1 cellular context compared by ENCODE assay signal in the genomic region with DNA sequence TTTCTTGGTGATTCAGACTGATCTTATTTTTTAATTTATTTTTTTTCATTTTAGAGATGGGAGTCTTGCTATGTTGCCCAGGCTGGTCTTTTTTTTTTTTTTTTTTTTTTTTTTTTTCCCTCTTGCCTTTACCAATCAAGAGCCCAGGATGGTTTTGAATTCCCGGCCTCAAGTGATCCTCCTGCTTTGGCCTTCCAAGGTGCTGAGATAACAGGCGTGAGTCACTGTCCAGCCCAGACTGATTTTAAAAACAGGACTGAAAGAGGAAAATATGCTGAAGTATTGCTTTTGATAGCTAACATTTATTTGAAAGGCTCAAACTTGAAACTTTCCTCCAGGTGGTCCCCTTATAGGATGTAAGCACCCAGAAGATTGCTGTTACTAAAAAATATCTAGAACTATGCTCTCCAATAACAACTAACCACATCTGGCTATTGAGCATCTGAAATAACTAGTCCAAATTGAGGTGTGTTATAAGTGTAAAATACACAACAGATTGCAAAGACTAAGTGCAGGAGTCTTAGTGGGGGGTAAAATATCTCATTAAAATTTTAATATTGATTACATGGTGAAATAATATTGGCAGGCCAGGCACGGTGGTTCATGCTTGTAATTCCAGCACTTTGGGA.
A peak's percentile ranks its signal among the peaks of the same experiment; 100 is the strongest.
TF ChIP-seq lines count a peak whose summit lies in the region.

No MANE protein-coding gene starts in this region.

TF ChIP-seq in K562, 482 proteins besides CTCF, POLR2A, EP300 and RAD21:
- TF ChIP-seq ZNF384 (IDR thresholded peaks at IDR 0.05; ENCODE audit: low read depth, low read length) (peak; percentile 37; the same call in 1 of the 2 replicates), EWSR1 (IDR thresholded peaks at IDR 0.05; ENCODE audit: borderline replicate concordance, low read depth, partially characterized antibody) (peak; percentile 76), NBN (IDR thresholded peaks at IDR 0.05; ENCODE audit: low read depth) (no peak), ZNF121 (CRISPR knock-in tag; conservative IDR thresholded peaks at IDR 0.05) (0 out of 2 replicates have a peak, but pooled peaks have one; percentile 22)
- TF ChIP-seq, protein P1, sequence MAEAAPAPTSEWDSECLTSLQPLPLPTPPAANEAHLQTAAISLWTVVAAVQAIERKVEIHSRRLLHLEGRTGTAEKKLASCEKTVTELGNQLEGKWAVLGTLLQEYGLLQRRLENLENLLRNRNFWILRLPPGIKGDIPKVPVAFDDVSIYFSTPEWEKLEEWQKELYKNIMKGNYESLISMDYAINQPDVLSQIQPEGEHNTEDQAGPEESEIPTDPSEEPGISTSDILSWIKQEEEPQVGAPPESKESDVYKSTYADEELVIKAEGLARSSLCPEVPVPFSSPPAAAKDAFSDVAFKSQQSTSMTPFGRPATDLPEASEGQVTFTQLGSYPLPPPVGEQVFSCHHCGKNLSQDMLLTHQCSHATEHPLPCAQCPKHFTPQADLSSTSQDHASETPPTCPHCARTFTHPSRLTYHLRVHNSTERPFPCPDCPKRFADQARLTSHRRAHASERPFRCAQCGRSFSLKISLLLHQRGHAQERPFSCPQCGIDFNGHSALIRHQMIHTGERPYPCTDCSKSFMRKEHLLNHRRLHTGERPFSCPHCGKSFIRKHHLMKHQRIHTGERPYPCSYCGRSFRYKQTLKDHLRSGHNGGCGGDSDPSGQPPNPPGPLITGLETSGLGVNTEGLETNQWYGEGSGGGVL (CRISPR knock-in tag; IDR thresholded peaks at IDR 0.05): no peak
- TF ChIP-seq, protein P2, sequence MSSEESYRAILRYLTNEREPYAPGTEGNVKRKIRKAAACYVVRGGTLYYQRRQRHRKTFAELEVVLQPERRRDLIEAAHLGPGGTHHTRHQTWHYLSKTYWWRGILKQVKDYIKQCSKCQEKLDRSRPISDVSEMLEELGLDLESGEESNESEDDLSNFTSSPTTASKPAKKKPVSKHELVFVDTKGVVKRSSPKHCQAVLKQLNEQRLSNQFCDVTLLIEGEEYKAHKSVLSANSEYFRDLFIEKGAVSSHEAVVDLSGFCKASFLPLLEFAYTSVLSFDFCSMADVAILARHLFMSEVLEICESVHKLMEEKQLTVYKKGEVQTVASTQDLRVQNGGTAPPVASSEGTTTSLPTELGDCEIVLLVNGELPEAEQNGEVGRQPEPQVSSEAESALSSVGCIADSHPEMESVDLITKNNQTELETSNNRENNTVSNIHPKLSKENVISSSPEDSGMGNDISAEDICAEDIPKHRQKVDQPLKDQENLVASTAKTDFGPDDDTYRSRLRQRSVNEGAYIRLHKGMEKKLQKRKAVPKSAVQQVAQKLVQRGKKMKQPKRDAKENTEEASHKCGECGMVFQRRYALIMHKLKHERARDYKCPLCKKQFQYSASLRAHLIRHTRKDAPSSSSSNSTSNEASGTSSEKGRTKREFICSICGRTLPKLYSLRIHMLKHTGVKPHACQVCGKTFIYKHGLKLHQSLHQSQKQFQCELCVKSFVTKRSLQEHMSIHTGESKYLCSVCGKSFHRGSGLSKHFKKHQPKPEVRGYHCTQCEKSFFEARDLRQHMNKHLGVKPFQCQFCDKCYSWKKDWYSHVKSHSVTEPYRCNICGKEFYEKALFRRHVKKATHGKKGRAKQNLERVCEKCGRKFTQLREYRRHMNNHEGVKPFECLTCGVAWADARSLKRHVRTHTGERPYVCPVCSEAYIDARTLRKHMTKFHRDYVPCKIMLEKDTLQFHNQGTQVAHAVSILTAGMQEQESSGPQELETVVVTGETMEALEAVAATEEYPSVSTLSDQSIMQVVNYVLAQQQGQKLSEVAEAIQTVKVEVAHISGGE (CRISPR knock-in tag; IDR thresholded peaks at IDR 0.05): peak in 1 of 3 experiments; percentile 80; a peak in 2 of 6 replicates
